In the genomic region with DNA sequence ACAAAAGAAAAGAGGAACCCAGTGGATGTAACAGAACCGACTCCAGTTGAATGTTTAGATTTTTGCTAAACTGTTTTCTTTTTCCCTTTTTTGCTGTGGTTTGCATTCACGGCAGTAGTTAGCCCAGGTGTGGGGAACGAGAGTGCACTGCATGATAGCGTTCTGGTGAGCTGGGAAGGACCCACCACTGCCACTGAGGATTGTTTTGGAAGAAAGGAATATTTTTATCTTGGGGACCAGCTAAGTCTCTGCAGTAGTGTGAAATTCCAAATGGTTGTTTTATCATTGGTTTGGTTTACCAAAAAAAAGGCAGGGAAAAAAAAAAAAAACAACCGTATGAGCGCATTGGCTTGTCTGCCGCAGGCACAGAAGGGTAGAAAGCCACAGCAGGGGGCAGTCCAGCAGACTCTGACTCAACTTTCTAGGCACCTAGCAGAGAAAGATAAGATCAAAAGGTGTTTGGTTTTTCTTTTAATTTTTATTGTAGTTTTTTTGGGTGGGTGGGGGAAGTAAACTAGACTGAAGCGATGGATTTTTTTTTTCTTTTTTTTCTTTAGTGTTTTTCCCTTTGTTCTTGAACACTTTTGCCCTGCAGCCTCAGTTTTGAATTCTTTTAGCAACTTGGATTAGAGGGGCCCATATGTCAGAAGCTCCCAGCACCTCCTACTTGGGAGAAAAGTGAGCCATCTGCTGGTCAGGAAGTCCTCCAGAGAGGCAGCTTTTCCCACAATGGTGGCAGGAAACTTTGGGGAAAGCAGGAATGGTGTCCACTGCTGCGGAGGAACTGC, we compare ENCODE assay signal across 10 cellular contexts. TPM values are rescaled to one million over a fixed set of nuclear protein-coding genes. Genes with fewer than 3 reads are reported as not detected.
A peak's percentile ranks its signal among the peaks of the same experiment; 100 is the strongest.
DNase-seq lines count a peak whose midpoint lies in the region; ATAC-seq, FAIRE-seq and TF ChIP-seq lines count a peak whose summit lies in the region.
"Had no signal": no experiment of that assay in that cellular context is flagged by ENCODE, and none has a peak within 500 bp of the region (broad histone marks: within the 10 kb centered on the region; RNA-seq: fewer than 3 reads in every experiment).

No MANE protein-coding gene starts in this region.

- peak overlapping the region; percentile 74 for H3K27ac Mint-ChIP-seq in progenitor cell of endocrine pancreas

- H2BK120ac ChIP-seq in H1 (replicated peaks; ENCODE audit: low read depth, low read length): no peak overlapping the region

- H2BK12ac ChIP-seq in H1 (ENCODE audit: low read depth, low read length): no peak overlapping the region

- H3K27me3 Mint-ChIP-seq in progenitor cell of endocrine pancreas: no peaks in the 10 kb centered on the region

- H3K4me3 ChIP-seq in AG09309 (ENCODE audit: control insufficient read depth, low read depth, low read length) (no peak overlapping the region), HUES6 (ENCODE audit: low read depth, low read length) (no peak overlapping the region), H1 (ENCODE audit: extremely low read depth in 1 of 4, insufficient read depth in 2 of 4, low read depth in 3 of 4, low read length in 4 of 4) (no peak overlapping the region), upper lobe of left lung (no peak overlapping the region)

- peaks cover 46% of the 10 kb centered on the region for H3K36me3 ChIP-seq in HUES6 (ENCODE audit: control insufficient read depth, insufficient read depth, low read length)
- H3K36me3 ChIP-seq in H1 (ENCODE audit: control insufficient read depth in 2 of 4, insufficient read depth in 4 of 4, low read length in 3 of 4): peaks cover 9 to 29% (median 22%) of the 10 kb centered on the region in 4 experiments; a peak in 6 of 8 replicates
- peaks cover 0 to 25% (median 10%) of the 10 kb centered on the region in 4 donors for H3K36me3 ChIP-seq in upper lobe of left lung

- no peaks in the 10 kb centered on the region for H3K23me2 ChIP-seq in H1 (ENCODE audit: low read depth, low read length)

- no peak overlapping the region for H2BK20ac ChIP-seq in H1 (ENCODE audit: low read length)

- no peaks in the 10 kb centered on the region for H3K9me3 Mint-ChIP-seq in progenitor cell of endocrine pancreas (ENCODE audit: low read depth)

- no peak overlapping the region for H2AFZ ChIP-seq in H1 (ENCODE audit: low read length)

- TF ChIP-seq CTCF in AG09309 (IDR thresholded peaks at IDR 0.05; ENCODE audit: control insufficient read depth, insufficient read depth, low read depth, low read length, missing control alignments) (peak; percentile 75), H1 (IDR thresholded peaks at IDR 0.05; ENCODE audit: control extremely low read depth in 1 of 3, insufficient read depth in 1 of 3, low read depth in 1 of 3, low read length in 3 of 3) (peak; percentile 49 to 65 (median 58)), progenitor cell of endocrine pancreas (IDR thresholded peaks at IDR 0.05; ENCODE audit: unreplicated experiment) (no peak), upper lobe of left lung (IDR thresholded peaks at IDR 0.05) (peak in 3 of 6 experiments; percentile 21 to 27 (median 24))

- H3K4me3 Mint-ChIP-seq in progenitor cell of endocrine pancreas (ENCODE audit: low read depth): no peak overlapping the region

- H3K4me2 ChIP-seq in H1 (ENCODE audit: insufficient read depth in 1 of 2, low read depth in 2 of 2, low read length in 2 of 2): no peak overlapping the region

- WGBS in H1 (ENCODE audit: extremely low coverage in 1 of 2, insufficient coverage in 1 of 2, insufficient read length in 1 of 2, insufficient replicate concordance in 2 of 2, low coverage in 1 of 2, low lambda C conversion rate in 2 of 2, missing lambda C conversion rate in 1 of 2), 2 experiments: 88% methylated on average over 9 of the region's 9 CpGs; no CpG with 5 or more reads in 1 of the 2 experiments
- 77 to 83% methylated on average over 9 of the region's 9 CpGs for WGBS in upper lobe of left lung, 2 donors

- H3K4ac ChIP-seq in H1 (replicated peaks; ENCODE audit: insufficient read length, low read depth, low read length): no peak overlapping the region

- H3K4me1 ChIP-seq in HUES6 (ENCODE audit: control insufficient read depth, insufficient read depth, low read length) (peaks cover 33% of the 10 kb centered on the region), H1 (replicated peaks in 1 of 4; ENCODE audit: control insufficient read depth in 3 of 4, insufficient read depth in 4 of 4, low read length in 3 of 4) (peaks cover 0 to 8% (median 2%) of the 10 kb centered on the region in 4 experiments; a peak in 5 of 7 replicates), upper lobe of left lung (peaks cover 0 to 27% (median 0%) of the 10 kb centered on the region in 4 donors)

- no peak overlapping the region for H2BK15ac ChIP-seq in H1 (ENCODE audit: low read length)

- CTCF ChIA-PET in H1 (lab: Charles Lee; ENCODE audit: partially characterized antibody): interaction anchor here (0.7 to 14.2 kb wide), 17 partner anchors 8 to 141 kb away, joined by 3 to 202 read pairs (median 4); a partner anchor contains a TSS

- no peak for ATAC-seq in HG02642 (IDR thresholded peaks at IDR 0.05; ENCODE audit: poor library complexity, unreplicated experiment)
- no peak for ATAC-seq in HG03280 (IDR thresholded peaks at IDR 0.05; ENCODE audit: unreplicated experiment)
- ATAC-seq in upper lobe of left lung (ENCODE audit: low FRiP score in 2 of 2): no peak

- POLR2A ChIA-PET in H1 (lab: Charles Lee; ENCODE audit: partially characterized antibody): interaction anchor here (0.6 to 26.6 kb wide), 12 partner anchors 9 to 355 kb away, joined by 3 to 388 read pairs (median 3); a partner anchor contains a TSS

- no peaks in the 10 kb centered on the region for H3K4me1 Mint-ChIP-seq in progenitor cell of endocrine pancreas (ENCODE audit: low read depth)

- TF ChIP-seq EP300 in H1 (IDR thresholded peaks at IDR 0.05; ENCODE audit: borderline replicate concordance in 1 of 2, low read depth in 2 of 2, low read length in 2 of 2) (no peak), upper lobe of left lung (IDR thresholded peaks at IDR 0.05) (no peak)

- no peak for FAIRE-seq in H1 (lab: Jason Lieb, UNC)
- FAIRE-seq: GM18507 had no signal

- no peak overlapping the region for H3K14ac ChIP-seq in H1 (ENCODE audit: insufficient read length)

- H3K9ac ChIP-seq in HUES6 (ENCODE audit: low read length): peak overlapping the region; percentile 12
- no peak overlapping the region for H3K9ac ChIP-seq in H1 (replicated peaks in 1 of 4; ENCODE audit: extremely low read depth in 1 of 4, low read depth in 3 of 4, low read length in 3 of 4)

- no peak overlapping the region for H2AK5ac ChIP-seq in H1 (ENCODE audit: low read depth, low read length)

- H3K36me3 Mint-ChIP-seq in progenitor cell of endocrine pancreas (ENCODE audit: insufficient read depth): peaks cover 31% of the 10 kb centered on the region

- TF ChIP-seq POLR2A in H1 (IDR thresholded peaks at IDR 0.05; ENCODE audit: control extremely low read depth in 1 of 2, low read depth in 2 of 2, low read length in 2 of 2) (no peak), upper lobe of left lung (IDR thresholded peaks at IDR 0.05) (no peak)

- no peak overlapping the region for H3K56ac ChIP-seq in H1 (replicated peaks; ENCODE audit: insufficient read length, low read depth, low read length)

- H3K18ac ChIP-seq in H1 (ENCODE audit: extremely low read depth, low read length): no peak overlapping the region

- H4K20me1 ChIP-seq in H1 (replicated peaks in 1 of 2; ENCODE audit: control insufficient read depth in 1 of 2, insufficient read depth in 2 of 2, low read length in 2 of 2): no peaks in the 10 kb centered on the region

- H3K79me1 ChIP-seq in H1 (ENCODE audit: low read depth, low read length): peaks cover 7% of the 10 kb centered on the region

- no peak overlapping the region for H4K5ac ChIP-seq in H1 (ENCODE audit: insufficient read length, low read depth, low read length)

- TF ChIP-seq RAD21 in H1 (IDR thresholded peaks at IDR 0.05 in 1 of 2, conservative IDR thresholded peaks at IDR 0.05 in 1 of 2; ENCODE audit: low read depth in 2 of 2, low read length in 2 of 2): peak; percentile 51 to 65

- peaks cover 0 to 5% of the 10 kb centered on the region in 2 experiments; a peak in 1 of 4 replicates for H3K79me2 ChIP-seq in H1 (ENCODE audit: control insufficient read depth in 1 of 2, insufficient read depth in 2 of 2, low read length in 2 of 2)

- H3K27ac ChIP-seq in HUES6 (ENCODE audit: low read depth, low read length): peak overlapping the region; percentile 55; the same call in 1 of the 2 replicates
- H3K27ac ChIP-seq in H1 (ENCODE audit: low read depth, low read length): no peak overlapping the region
- peak overlapping the region in 1 of 4 donors; percentile 11 for H3K27ac ChIP-seq in upper lobe of left lung

- no peak for DNase-seq in AG09309 (ENCODE audit: low read depth)
- DNase-seq in activated CD4-positive, alpha-beta T cell treated with anti-CD3 and anti-CD28 coated beads for 48 hours: peak; percentile 68
- DNase-seq in H1 (ENCODE audit: low read depth in 1 of 2, low spot score in 2 of 2): no peak
- no peak for DNase-seq in progenitor cell of endocrine pancreas (ENCODE audit: low spot score, unreplicated experiment)
- DNase-seq in upper lobe of left lung: no peak

- H3K27me3 ChIP-seq in HUES6 (ENCODE audit: control insufficient read depth, insufficient read depth, low read length): no peaks in the 10 kb centered on the region
- H3K27me3 ChIP-seq in H1 (replicated peaks in 1 of 4; ENCODE audit: control insufficient read depth in 3 of 4, extremely low read depth in 1 of 4, insufficient read depth in 3 of 4, low read length in 3 of 4): no peaks in the 10 kb centered on the region
- H3K27me3 ChIP-seq in upper lobe of left lung: no peaks in the 10 kb centered on the region

- H4K91ac ChIP-seq in H1 (replicated peaks; ENCODE audit: insufficient read length, low read length): no peak overlapping the region

- no peak overlapping the region for H2BK5ac ChIP-seq in H1 (ENCODE audit: low read depth, low read length)

- no peaks in the 10 kb centered on the region for H3K9me3 ChIP-seq in HUES6 (ENCODE audit: control insufficient read depth, insufficient read depth, low read depth, low read length)
- H3K9me3 ChIP-seq in H1 (ENCODE audit: insufficient read depth in 2 of 2, low read depth in 1 of 2, low read length in 1 of 2): peaks cover under 1% of the 10 kb centered on the region in 2 experiments; a peak in 1 of 4 replicates
- H3K9me3 ChIP-seq in upper lobe of left lung: no peaks in the 10 kb centered on the region

- H4K8ac ChIP-seq in H1 (ENCODE audit: extremely low read depth, insufficient read depth, low read length): no peak overlapping the region

- H3K23ac ChIP-seq in H1 (ENCODE audit: insufficient read length): no peak overlapping the region

RNA-seq across cellular contexts. Expression of a gene that starts 13.5 kb away (rescaled TPM):
- total RNA-seq in H1 (2021; fragmentation: NEBNext Ultra II Directional; extraction: Animal tissue kit (Norgen Biotek cat#: 25700)): 94.2 and 95.5 TPM in 2 replicates
- 98.4 and 148 TPM in 2 replicates for polyA plus RNA-seq in H1 (2011; rRNA removed)
- polyA plus RNA-seq in H1 (2011; cell fraction: cytosol; rRNA removed): 114 TPM
- 38.7 TPM for polyA plus RNA-seq in H1 (2011; cell fraction: nucleus; rRNA removed)
- polyA plus RNA-seq in H1 (2012, experiment 1 of 2): 75.0 to 122 TPM (median 90.1 TPM) in 4 replicates
- 222 TPM for polyA plus RNA-seq in H1 (2012, experiment 2 of 2)
- 120 TPM for polyA plus RNA-seq in H1 (2013, experiment 1 of 2)
- polyA plus RNA-seq in H1 (2013, experiment 2 of 2): 134 TPM
- polyA minus RNA-seq in H1 (2011; rRNA and poly(A)+ RNA removed): 33.6 and 51.7 TPM in 2 replicates
- polyA minus RNA-seq in H1 (2011; cell fraction: cytosol; rRNA and poly(A)+ RNA removed): 50.3 TPM
- polyA minus RNA-seq in H1 (2011; cell fraction: nucleus; rRNA and poly(A)+ RNA removed): 18.1 TPM
- 58.8 and 59.6 TPM in 2 replicates for total RNA-seq in progenitor cell of endocrine pancreas
- total RNA-seq in upper lobe of left lung: 100 to 1,000 TPM in 2 of 6 donors, 10 to 100 TPM in 4; 57.6 to 124 (median 80.3) TPM

RNA-seq across cellular contexts. Expression of a gene that starts 18.7 kb away (rescaled TPM):
- 76.7 and 77.7 TPM in 2 replicates for total RNA-seq in H1 (2021; fragmentation: NEBNext Ultra II Directional; extraction: Animal tissue kit (Norgen Biotek cat#: 25700))
- polyA plus RNA-seq in H1 (2011; rRNA removed): 49.7 and 74.5 TPM in 2 replicates
- polyA plus RNA-seq in H1 (2011; cell fraction: cytosol; rRNA removed): 47.5 TPM
- 57.4 TPM for polyA plus RNA-seq in H1 (2011; cell fraction: nucleus; rRNA removed)
- polyA plus RNA-seq in H1 (2012, experiment 1 of 2): 32.6 to 40.3 TPM (median 35.4 TPM) in 4 replicates
- 37.6 TPM for polyA plus RNA-seq in H1 (2012, experiment 2 of 2)
- 52.6 TPM for polyA plus RNA-seq in H1 (2013, experiment 1 of 2)
- polyA plus RNA-seq in H1 (2013, experiment 2 of 2): 60.1 TPM
- polyA minus RNA-seq in H1 (2011; rRNA and poly(A)+ RNA removed): 42.7 and 55.0 TPM in 2 replicates
- polyA minus RNA-seq in H1 (2011; cell fraction: cytosol; rRNA and poly(A)+ RNA removed): 37.8 TPM
- polyA minus RNA-seq in H1 (2011; cell fraction: nucleus; rRNA and poly(A)+ RNA removed): 20.0 TPM
- total RNA-seq in progenitor cell of endocrine pancreas: 121 and 140 TPM in 2 replicates
- total RNA-seq in upper lobe of left lung: 10 to 100 TPM in 4 of 6 donors, 1 to 10 TPM in 2; 9.4 to 20.1 (median 11.9) TPM

RNA-seq across cellular contexts. Expression of a gene that starts 50.7 kb away (rescaled TPM):
- 193 TPM in 2 replicates for total RNA-seq in H1 (2021; fragmentation: NEBNext Ultra II Directional; extraction: Animal tissue kit (Norgen Biotek cat#: 25700))
- 26.8 and 33.6 TPM in 2 replicates for polyA plus RNA-seq in H1 (2011; rRNA removed)
- polyA plus RNA-seq in H1 (2011; cell fraction: cytosol; rRNA removed): 26.1 TPM
- polyA plus RNA-seq in H1 (2011; cell fraction: nucleus; rRNA removed): 27.8 TPM
- 116 to 146 TPM (median 142 TPM) in 4 replicates for polyA plus RNA-seq in H1 (2012, experiment 1 of 2)
- polyA plus RNA-seq in H1 (2012, experiment 2 of 2): 93.0 TPM
- polyA plus RNA-seq in H1 (2013, experiment 1 of 2): 124 TPM
- 130 TPM for polyA plus RNA-seq in H1 (2013, experiment 2 of 2)
- polyA minus RNA-seq in H1 (2011; rRNA and poly(A)+ RNA removed): 14.4 and 18.9 TPM in 2 replicates
- polyA minus RNA-seq in H1 (2011; cell fraction: cytosol; rRNA and poly(A)+ RNA removed): 50.8 TPM
- polyA minus RNA-seq in H1 (2011; cell fraction: nucleus; rRNA and poly(A)+ RNA removed): 14.0 TPM
- total RNA-seq in progenitor cell of endocrine pancreas: 31.0 and 46.0 TPM in 2 replicates
- total RNA-seq in upper lobe of left lung: 100 to 1,000 TPM in 5 of 6 donors, 10 to 100 TPM in 1; 79.6 to 425 (median 169) TPM

RNA-seq across cellular contexts. Expression of a gene that starts 53.9 kb away (rescaled TPM):
- 0.19 TPM in 1 of 2 replicates, not detected in the other for total RNA-seq in H1 (2021; fragmentation: NEBNext Ultra II Directional; extraction: Animal tissue kit (Norgen Biotek cat#: 25700))
- polyA plus RNA-seq in H1 (2011; rRNA removed): 0.17 and 0.18 TPM in 2 replicates
- 0.25 TPM for polyA plus RNA-seq in H1 (2011; cell fraction: cytosol; rRNA removed)
- polyA plus RNA-seq in H1 (2011; cell fraction: nucleus; rRNA removed): 0.37 TPM
- 0.13 to 0.21 TPM (median 0.17 TPM) in 4 replicates for polyA plus RNA-seq in H1 (2012, experiment 1 of 2)
- polyA plus RNA-seq in H1 (2012, experiment 2 of 2): 0.10 TPM
- polyA plus RNA-seq in H1 (2013, experiment 1 of 2): 0.08 TPM
- polyA plus RNA-seq in H1 (2013, experiment 2 of 2): 0.02 TPM
- polyA minus RNA-seq in H1 (2011; rRNA and poly(A)+ RNA removed): 0.17 and 0.19 TPM in 2 replicates
- not detected for polyA minus RNA-seq in H1 (2011; cell fraction: cytosol; rRNA and poly(A)+ RNA removed)
- not detected for polyA minus RNA-seq in H1 (2011; cell fraction: nucleus; rRNA and poly(A)+ RNA removed)
- total RNA-seq in progenitor cell of endocrine pancreas: 0.62 and 0.77 TPM in 2 replicates
- total RNA-seq in upper lobe of left lung: 1 to 10 TPM in 5 of 6 donors, under 1 TPM in 1; 0.97 to 6.9 (median 3.0) TPM
- total RNA-seq: dermis microvascular lymphatic vessel endothelial cell had no signal
